23 cellular contexts compared by ENCODE assay signal in the genomic region with DNA sequence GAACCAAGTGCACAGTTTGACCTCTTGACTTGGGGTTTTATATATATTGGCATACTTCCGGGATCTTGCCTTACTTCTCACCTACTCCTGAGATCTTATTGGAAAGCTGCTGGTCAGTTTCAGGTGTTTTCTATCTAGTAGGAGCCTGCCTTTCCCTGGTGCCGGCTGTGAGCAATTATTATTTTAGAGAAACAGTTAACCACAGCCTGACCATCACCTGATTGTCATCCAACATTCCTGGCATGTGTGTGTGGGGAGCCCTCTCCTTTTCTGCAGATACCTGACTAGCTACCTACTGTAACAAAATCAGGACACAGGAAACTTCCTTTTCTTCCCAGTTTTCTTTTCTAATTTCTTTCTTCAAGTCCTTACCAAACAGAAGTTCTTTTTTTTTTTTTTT.
"Had no signal": no experiment of that assay in that cellular context is flagged by ENCODE, and none has a peak within 500 bp of the region (broad histone marks: within the 10 kb centered on the region; RNA-seq: fewer than 3 reads in every experiment).

No MANE protein-coding gene starts in this region.

- H3K36me3 ChIP-seq: colonic mucosa, esophagus squamous epithelium, gastrocnemius medialis, heart right ventricle, left lung, lower lobe of right lung had no signal

- H3K27ac ChIP-seq: colonic mucosa, epithelial cell of prostate, esophagus squamous epithelium, gastrocnemius medialis, heart right ventricle, left lung, lower lobe of right lung had no signal

- ATAC-seq: effector memory CD8-positive, alpha-beta T cell; esophagus mucosa; gastrocnemius medialis; heart right ventricle; left cardiac atrium; left lung; left ventricle myocardium superior; lower lobe of right lung; naive thymus-derived CD4-positive, alpha-beta T cell had no signal

- H3K9me3 ChIP-seq: colonic mucosa, esophagus squamous epithelium, gastrocnemius medialis, heart right ventricle, left lung, lower lobe of right lung had no signal

- H3K27me3 ChIP-seq: colonic mucosa, esophagus squamous epithelium, gastrocnemius medialis, heart right ventricle, left lung had no signal

- H3K4me1 ChIP-seq: colonic mucosa, esophagus squamous epithelium, heart right ventricle, left lung, lower lobe of right lung had no signal

- H3K4me3 ChIP-seq: colonic mucosa, esophagus squamous epithelium, gastrocnemius medialis, heart right ventricle, left lung, lower lobe of right lung had no signal

- DNase-seq: colonic mucosa; cortex of kidney; effector CD8-positive, alpha-beta T cell; effector memory CD8-positive, alpha-beta T cell; endodermal cell; erythroblast; esophagus squamous epithelium; foreskin fibroblast; foreskin melanocyte; gastrocnemius medialis; glutamatergic neuron; head of caudate nucleus; heart right ventricle; hippocampal formation; left cardiac atrium; left lung; left ventricle myocardium superior; lower lobe of right lung; mesendoderm; midbrain; naive thymus-derived CD4-positive, alpha-beta T cell had no signal
